8 cellular contexts compared by ENCODE assay signal in the genomic region with DNA sequence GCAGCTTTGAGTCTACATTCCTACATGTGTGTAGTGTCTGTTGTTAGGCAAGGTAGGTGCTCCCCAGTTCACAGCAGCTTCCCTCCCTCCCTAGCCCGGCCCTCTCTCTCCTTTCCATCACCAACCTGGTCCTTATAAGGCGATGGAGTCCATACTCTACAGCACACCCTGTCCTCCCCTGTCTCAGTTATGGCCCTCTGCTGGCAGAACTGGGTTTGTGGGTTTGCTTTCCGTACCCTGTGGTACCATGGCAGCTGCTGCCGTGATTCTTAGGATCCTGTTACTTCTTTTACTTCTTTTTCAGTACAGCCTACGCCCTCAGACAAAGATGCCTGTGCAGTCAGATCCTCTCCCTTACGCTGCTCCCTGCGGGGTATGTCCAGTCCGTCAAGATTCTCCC. TPM values are rescaled to one million over a fixed set of nuclear protein-coding genes. Genes with fewer than 3 reads are reported as not detected.
A peak's percentile ranks its signal among the peaks of the same experiment; 100 is the strongest.
DNase-seq lines count a peak whose midpoint lies in the region; FAIRE-seq and TF ChIP-seq lines count a peak whose summit lies in the region.

No MANE protein-coding gene starts in this region.

- CTCF ChIA-PET in GM10248 (lab: Yijun Ruan, JAX), result interaction anchor here (0.7 to 2.3 kb wide), 4 partner anchors 8 to 13 kb away, joined by 3 to 10 read pairs (median 6); no protein-coding TSS in a partner anchor

- H3K27ac ChIP-seq in Karpas-422 (ENCODE audit: low read length) (no peak overlapping the region), keratinocyte (ENCODE audit: control insufficient read depth, insufficient read depth, low read length) (no peak overlapping the region), colonic mucosa (no peak overlapping the region)

- H3K27ac Mint-ChIP-seq in activated T-cell treated with anti-CD3 and anti-CD28 coated beads, Interleukin-2, amount 50 U/mL, for 24 hours, result no peak overlapping the region

- no peaks in the 10 kb centered on the region for H3K9me1 ChIP-seq in keratinocyte (ENCODE audit: control insufficient read depth, extremely low read depth, insufficient read depth, low read length)

- H3K27me3 ChIP-seq in Karpas-422 (ENCODE audit: low read length) (0 out of 2 replicates have a peak, but pooled peaks cover 3% of the 10 kb centered on the region), keratinocyte (ENCODE audit: control insufficient read depth, extremely low read depth, insufficient read depth, low read length) (no peaks in the 10 kb centered on the region), colonic mucosa (no peaks in the 10 kb centered on the region)

- H3K4me3 Mint-ChIP-seq in activated T-cell treated with anti-CD3 and anti-CD28 coated beads, Interleukin-2, amount 50 U/mL, for 24 hours, result no peak overlapping the region

- H2AFZ ChIP-seq in Karpas-422 (ENCODE audit: low read length) (peak overlapping the region; percentile 58; the same call in 1 of the 2 replicates), keratinocyte (ENCODE audit: control insufficient read depth, low read length) (peak overlapping the region; percentile 80)

- H3K4me2 ChIP-seq in Karpas-422 (ENCODE audit: low read depth, low read length, poor library complexity, severe bottlenecking), result peak overlapping the region; percentile 48
- peak overlapping the region; percentile 60 for H3K4me2 ChIP-seq in keratinocyte (ENCODE audit: control insufficient read depth, extremely low read depth, insufficient read depth, low read depth, low read length)

- H3K27me3 Mint-ChIP-seq in activated T-cell treated with anti-CD3 and anti-CD28 coated beads, Interleukin-2, amount 50 U/mL, for 24 hours, result no peaks in the 10 kb centered on the region

- H3K79me2 ChIP-seq in Karpas-422 (ENCODE audit: low read length) (no peaks in the 10 kb centered on the region), keratinocyte (ENCODE audit: control insufficient read depth, insufficient read depth, low read length) (no peaks in the 10 kb centered on the region)

- H3K9me3 ChIP-seq in Karpas-422 (ENCODE audit: low read length), result no peaks in the 10 kb centered on the region
- H3K9me3 ChIP-seq in keratinocyte (ENCODE audit: control insufficient read depth, low read depth, low read length), result no peaks in the 10 kb centered on the region
- H3K9me3 ChIP-seq in colonic mucosa, result no peaks in the 10 kb centered on the region

- no peaks in the 10 kb centered on the region for H3K36me3 ChIP-seq in Karpas-422 (ENCODE audit: insufficient read depth, low read length)
- no peaks in the 10 kb centered on the region for H3K36me3 ChIP-seq in keratinocyte (ENCODE audit: control insufficient read depth in 2 of 2, extremely low read depth in 1 of 2, insufficient read depth in 2 of 2, low read length in 2 of 2)
- no peaks in the 10 kb centered on the region for H3K36me3 ChIP-seq in colonic mucosa

- no peak overlapping the region for H3K9ac ChIP-seq in Karpas-422 (ENCODE audit: low read length)
- no peak overlapping the region for H3K9ac ChIP-seq in keratinocyte (ENCODE audit: control insufficient read depth, extremely low read depth, insufficient read depth, low read length)
- H3K9ac ChIP-seq in colonic mucosa (ENCODE audit: low read depth in 2 of 2, low read length in 2 of 2), result no peak overlapping the region

- peak; percentile 13 for DNase-seq in activated gamma-delta T cell treated with Interleukin-2 at 50 U/mL for 16 hours
- no peak for DNase-seq in activated gamma-delta T cell (lab: John Stamatoyannopoulos, UW)
- peak; percentile 72 for DNase-seq in Karpas-422
- DNase-seq in activated T-cell treated with anti-CD3 and anti-CD28 coated beads, Interleukin-2, amount 50 U/mL, for 24 hours, result peak; percentile 46
- DNase-seq in keratinocyte (ENCODE audit: low read depth, low spot score), result no peak
- DNase-seq in GM12892 (ENCODE audit: insufficient read length), result no peak
- DNase-seq in colonic mucosa, result no peak
- no peak for DNase-seq in GM10248 (ENCODE audit: extremely low spot score)

- FAIRE-seq in keratinocyte (lab: Jason Lieb, UNC) (peak; percentile 71), GM12892 (lab: Jason Lieb, UNC) (no peak)

- H3K4me3 ChIP-seq in Karpas-422 (ENCODE audit: low read length) (no peak overlapping the region), keratinocyte (ENCODE audit: control insufficient read depth in 2 of 3, extremely low read depth in 1 of 3, insufficient read depth in 2 of 3, low read depth in 1 of 3, low read length in 3 of 3) (no peak overlapping the region), colonic mucosa (no peak overlapping the region)

- peaks cover 5% of the 10 kb centered on the region; the same call in 1 of the 2 replicates for H3K4me1 ChIP-seq in Karpas-422 (ENCODE audit: low read length)
- peaks cover 5% of the 10 kb centered on the region for H3K4me1 ChIP-seq in keratinocyte (ENCODE audit: control insufficient read depth, extremely low read depth, insufficient read depth, low read length)
- H3K4me1 ChIP-seq in colonic mucosa, result no peaks in the 10 kb centered on the region

- H3K9me2 ChIP-seq in Karpas-422 (replicated peaks; ENCODE audit: insufficient read depth, low read length), result no peaks in the 10 kb centered on the region

- dilution Hi-C loops in keratinocyte (cut with MboI; ENCODE audit: extremely low pct_ligation_motif_present, low sequenced_read_pairs), result no loop called here

- TF ChIP-seq CTCF in keratinocyte (optimal IDR thresholded peaks at IDR 0.05 in 1 of 3, IDR thresholded peaks at IDR 0.05 in 1 of 3, conservative IDR thresholded peaks at IDR 0.05 in 1 of 3; ENCODE audit: extremely low read depth in 1 of 3, insufficient read depth in 2 of 3, low read length in 3 of 3) (peak; percentile 58 to 73 (median 63)), colonic mucosa (IDR thresholded peaks at IDR 0.05) (no peak), GM10248 (IDR thresholded peaks at IDR 0.05; ENCODE audit: control extremely low read depth, extremely low read depth, low read depth, missing control alignments) (no peak)

- intact Hi-C loops in colonic mucosa (cut with DNase I), result no loop called here

- H3K9me3 Mint-ChIP-seq in activated T-cell treated with anti-CD3 and anti-CD28 coated beads, Interleukin-2, amount 50 U/mL, for 24 hours, result no peaks in the 10 kb centered on the region

- peaks cover 42% of the 10 kb centered on the region for H3K4me1 Mint-ChIP-seq in activated T-cell treated with anti-CD3 and anti-CD28 coated beads, Interleukin-2, amount 50 U/mL, for 24 hours (ENCODE audit: low read depth)

- POLR2A ChIA-PET in GM10248 (lab: Yijun Ruan, JAX), result no interaction called here

- H4K20me1 ChIP-seq in Karpas-422 (ENCODE audit: insufficient read depth, low read depth, low read length) (no peaks in the 10 kb centered on the region), keratinocyte (ENCODE audit: control insufficient read depth, extremely low read depth, insufficient read depth, low read length) (no peaks in the 10 kb centered on the region)

- no peak for TF ChIP-seq POLR2A in GM12892 (IDR thresholded peaks at IDR 0.05; ENCODE audit: low read depth, low read length)

- H3K36me3 Mint-ChIP-seq in activated T-cell treated with anti-CD3 and anti-CD28 coated beads, Interleukin-2, amount 50 U/mL, for 24 hours (ENCODE audit: low read depth), result no peaks in the 10 kb centered on the region

RNA-seq across cellular contexts. Expression of a gene that starts 31.7 kb away (rescaled TPM):
- total RNA-seq in Karpas-422 (2014; rRNA removed; shearing (Covaris generic); ENCODE audit: low replicate concordance), result not detected in 2 replicates
- 0.22 to 0.30 TPM (median 0.27 TPM) in 3 replicates for polyA plus RNA-seq in keratinocyte
- polyA plus RNA-seq in keratinocyte (2011; ENCODE audit: low read depth), result 0.72 TPM
- 0.17 and 0.38 TPM in 2 replicates for polyA plus RNA-seq in keratinocyte (2011; cell fraction: cytosol; rRNA removed)
- not detected in 2 replicates for polyA plus RNA-seq in keratinocyte (2011; cell fraction: nucleus; rRNA removed)
- polyA plus RNA-seq in keratinocyte (2012; ENCODE audit: low replicate concordance), result 0.21 and 0.26 TPM in 2 replicates
- 0.96 TPM in 1 of 3 replicates, not detected in the others for polyA minus RNA-seq in keratinocyte
- polyA minus RNA-seq in keratinocyte (2011; cell fraction: cytosol; rRNA and poly(A)+ RNA removed), result not detected
- polyA minus RNA-seq in keratinocyte (2011; cell fraction: nucleus; rRNA and poly(A)+ RNA removed), result not detected in 2 replicates
- polyA plus RNA-seq in GM12892 (2012; ENCODE audit: missing spikeins), result 0.11 TPM
- 1 to 10 TPM in 1 of 2 donors, under 1 TPM in 1; 0.49 to 1.1 TPM for total RNA-seq in colonic mucosa

Comparison
In these comparisons a context has a peak if more than half of its experiments do, and no peak if none do; other contexts are left out.
1. DNase-seq: peak in activated gamma-delta T cell treated with Interleukin-2 at 50 U/mL for 16 hours (single experiment), Karpas-422 (single experiment) and activated T-cell treated with anti-CD3 and anti-CD28 coated beads, Interleukin-2, amount 50 U/mL, for 24 hours (single experiment); none in activated gamma-delta T cell (single experiment), keratinocyte (single experiment), GM12892 (single experiment), colonic mucosa (single experiment) and GM10248 (single experiment).
2. CTCF ChIP-seq: peak in keratinocyte (3 of 3); none in colonic mucosa (single experiment) and GM10248 (single experiment).